1 cellular context compared by ENCODE assay signal in genomic region chr6:135905604-135906300, GRCh38.
TF ChIP-seq lines count a peak whose summit lies in the region.

No MANE protein-coding gene starts in this region.

TF ChIP-seq in HEK293T, 16 proteins besides CTCF, POLR2A, EP300 and RAD21:
- TF ChIP-seq LEF1 (IDR thresholded peaks at IDR 0.05; ENCODE audit: borderline replicate concordance): no peak
- no peak for TF ChIP-seq CTBP1 (IDR thresholded peaks at IDR 0.05; ENCODE audit: borderline replicate concordance)
- no peak for TF ChIP-seq NFRKB (IDR thresholded peaks at IDR 0.05)
- no peak for TF ChIP-seq PKNOX1 (IDR thresholded peaks at IDR 0.05)
- TF ChIP-seq FOXK2 (IDR thresholded peaks at IDR 0.05): no peak
- no peak for TF ChIP-seq SP1 (IDR thresholded peaks at IDR 0.05)
- no peak for TF ChIP-seq BHLHE40 (IDR thresholded peaks at IDR 0.05; ENCODE audit: borderline replicate concordance)
- no peak for TF ChIP-seq TARDBP (IDR thresholded peaks at IDR 0.05)
- no peak for TF ChIP-seq FOXM1 (IDR thresholded peaks at IDR 0.05; ENCODE audit: borderline replicate concordance)
- TF ChIP-seq ZNF384 (IDR thresholded peaks at IDR 0.05): no peak
- no peak for TF ChIP-seq SUZ12 (IDR thresholded peaks at IDR 0.05)
- TF ChIP-seq FOXA1 (IDR thresholded peaks at IDR 0.05): no peak
- TF ChIP-seq L3MBTL2 (conservative IDR thresholded peaks at IDR 0.05): no peak
- no peak for TF ChIP-seq ELF4 (IDR thresholded peaks at IDR 0.05)
- no peak for TF ChIP-seq HDGF (IDR thresholded peaks at IDR 0.05; ENCODE audit: borderline replicate concordance)
- TF ChIP-seq ARNT (IDR thresholded peaks at IDR 0.05): no peak
